ENCODE assay signal across 8 cellular contexts in genomic region chr14:24095196-24096068, GRCh38. TPM values are rescaled to one million over a fixed set of nuclear protein-coding genes. Genes with fewer than 3 reads are reported as not detected.
A peak's percentile ranks its signal among the peaks of the same experiment; 100 is the strongest.
DNase-seq lines count a peak whose midpoint lies in the region; ATAC-seq, FAIRE-seq and TF ChIP-seq lines count a peak whose summit lies in the region.

No MANE protein-coding gene starts in this region.

- H3K4me3 ChIP-seq in RWPE2 (ENCODE audit: severe bottlenecking), result peak overlapping the region; percentile 88
- H3K4me3 ChIP-seq in astrocyte (ENCODE audit: insufficient read depth, low read depth, low read length), result peak overlapping the region; percentile 60

- H3K27me3 ChIP-seq in RWPE2 (ENCODE audit: insufficient read depth, poor library complexity, severe bottlenecking) (no peaks in the 10 kb centered on the region), astrocyte (ENCODE audit: insufficient read depth, low read length) (no peaks in the 10 kb centered on the region)

- no peak for FAIRE-seq in astrocyte (lab: Jason Lieb, UNC)

- ATAC-seq in GM19328 (IDR thresholded peaks at IDR 0.05; ENCODE audit: unreplicated experiment), result peak; percentile 68
- ATAC-seq in HG03432 (IDR thresholded peaks at IDR 0.05; ENCODE audit: unreplicated experiment), result peak; percentile 72
- no peak for ATAC-seq in RWPE2 (ENCODE audit: low read depth)

- peak overlapping the region; percentile 55 for H3K27ac ChIP-seq in RWPE2 (ENCODE audit: poor library complexity, severe bottlenecking)
- no peak overlapping the region for H3K27ac ChIP-seq in astrocyte (ENCODE audit: low read depth, low read length)

- H3K4me2 ChIP-seq in astrocyte (ENCODE audit: low read length), result peak overlapping the region; percentile 94

- peaks cover 15% of the 10 kb centered on the region for H3K4me1 ChIP-seq in RWPE2 (ENCODE audit: insufficient read depth, poor library complexity, severe bottlenecking)
- H3K4me1 ChIP-seq in astrocyte (ENCODE audit: insufficient read depth, low read length), result peaks cover 6% of the 10 kb centered on the region

- H3K9me3 Mint-ChIP-seq in astrocyte (ENCODE audit: unreplicated experiment), result no peaks in the 10 kb centered on the region

- peak overlapping the region; percentile 88 for H3K27ac Mint-ChIP-seq in astrocyte (ENCODE audit: unreplicated experiment)

- peak overlapping the region; percentile 81 for H3K9ac ChIP-seq in astrocyte (ENCODE audit: low read length)

- H2AFZ ChIP-seq in astrocyte (ENCODE audit: low read depth, low read length), result peak overlapping the region; percentile 95

- no peaks in the 10 kb centered on the region for H3K79me2 ChIP-seq in astrocyte (ENCODE audit: insufficient read depth, low read length)

- H3K9me3 ChIP-seq in RWPE2 (ENCODE audit: severe bottlenecking) (no peaks in the 10 kb centered on the region), astrocyte (ENCODE audit: insufficient read depth, low read depth, low read length) (no peaks in the 10 kb centered on the region)

- H4K20me1 ChIP-seq in astrocyte (ENCODE audit: insufficient read depth, low read length), result no peaks in the 10 kb centered on the region

- H3K27me3 Mint-ChIP-seq in astrocyte (ENCODE audit: low read depth, unreplicated experiment), result peaks cover 4% of the 10 kb centered on the region

- peak; percentile 56 for DNase-seq in COLO829 (ENCODE audit: low spot score)
- DNase-seq in RWPE2 (ENCODE audit: low spot score), result no peak
- DNase-seq in astrocyte (ENCODE audit: low read depth), result no peak
- DNase-seq in iPS-NIHi7 (ENCODE audit: extremely low spot score), result peak; percentile 70
- peak; percentile 57 for DNase-seq in stimulated activated CD4-positive, alpha-beta T cell treated with anti-CD3 and anti-CD28 coated beads, Interleukin-15, amount 100 ng/mL, for 48 hours (ENCODE audit: low read depth in 2 of 2)
- no peak for DNase-seq in NCI-H2107 (lab: John Stamatoyannopoulos, UW)

- H3K4me1 Mint-ChIP-seq in astrocyte (ENCODE audit: low read depth, unreplicated experiment), result peaks cover 15% of the 10 kb centered on the region

- no peak for TF ChIP-seq CTCF in RWPE2 (IDR thresholded peaks at IDR 0.05; ENCODE audit: poor library complexity, severe bottlenecking)
- TF ChIP-seq CTCF in astrocyte (IDR thresholded peaks at IDR 0.05; ENCODE audit: insufficient read depth, low read depth, low read length), result no peak

- H3K36me3 Mint-ChIP-seq in astrocyte (ENCODE audit: low read depth, unreplicated experiment), result peaks cover 18% of the 10 kb centered on the region

- H3K36me3 ChIP-seq in RWPE2 (ENCODE audit: low read depth) (peaks cover 49% of the 10 kb centered on the region), astrocyte (ENCODE audit: insufficient read depth, low read length) (no peaks in the 10 kb centered on the region)

- peak overlapping the region; percentile 93 for H3K4me3 Mint-ChIP-seq in astrocyte (ENCODE audit: unreplicated experiment)

RNA-seq across cellular contexts. Expression of gene PCK2, which starts 1.3 kb away (rescaled TPM):
- total RNA-seq in astrocyte, result 73.8 and 101 TPM in 2 replicates

RNA-seq across cellular contexts. Expression of gene DCAF11, which starts 19.1 kb away (rescaled TPM):
- 26.9 and 27.1 TPM in 2 replicates for total RNA-seq in astrocyte

RNA-seq across cellular contexts. Expression of gene NRL, which starts 19.3 kb away (rescaled TPM):
- total RNA-seq in astrocyte, result 0.48 and 0.70 TPM in 2 replicates

RNA-seq across cellular contexts. Expression of gene CPNE6, which starts 24.1 kb away (rescaled TPM):
- not detected in 2 replicates for total RNA-seq in astrocyte

RNA-seq across cellular contexts. Expression of gene FITM1, which starts 35.0 kb away (rescaled TPM):
- 0.25 TPM in 1 of 2 replicates, not detected in the other for total RNA-seq in astrocyte

Comparison
In these comparisons a context has a peak if more than half of its experiments do, and no peak if none do; other contexts are left out.
1. DNase-seq: peak in COLO829 (single experiment), iPS-NIHi7 (single experiment) and stimulated activated CD4-positive, alpha-beta T cell treated with anti-CD3 and anti-CD28 coated beads, Interleukin-15, amount 100 ng/mL, for 48 hours (2 of 2); none in RWPE2 (single experiment), astrocyte (single experiment) and NCI-H2107 (single experiment).